Comparison of ENCODE assay signal across 33 cellular contexts in genomic region chr9:101540069-101540468, GRCh38. TPM values are rescaled to one million over a fixed set of nuclear protein-coding genes. Genes with fewer than 3 reads are reported as not detected.
"Had no signal": no experiment of that assay in that cellular context is flagged by ENCODE, and none has a peak within 500 bp of the region (broad histone marks: within the 10 kb centered on the region; RNA-seq: fewer than 3 reads in every experiment).

No MANE protein-coding gene starts in this region.

- H3K4me1 ChIP-seq: neural progenitor cell, uterus had no signal

- H3K36me3 ChIP-seq: ovary, uterus had no signal

- H2AFZ ChIP-seq: hepatocyte, neural progenitor cell had no signal

- H3K27ac ChIP-seq: heart right ventricle, hepatocyte, left lung, neural progenitor cell, neutrophil, ovary, right atrium auricular region, right lobe of liver, tibial nerve, uterus had no signal

- H3K27me3 ChIP-seq: heart right ventricle, hepatocyte, left lung, neural progenitor cell, neutrophil, ovary, right atrium auricular region, right lobe of liver, tibial nerve, uterus had no signal

- ATAC-seq: heart right ventricle; left cardiac atrium; left lung; naive thymus-derived CD8-positive, alpha-beta T cell; stimulated activated memory B cell treated with anti-CD40 and anti-IgM and Interleukin-4, amounts not matched to agents 10 μg/mL and 1 μg/mL and 100 μg/mL, for 72 hours; stimulated activated naive CD8-positive, alpha-beta T cell treated with anti-CD3 and anti-CD28 coated beads, Interleukin-15, amount 100 ng/mL, for 72 hours had no signal

- H3K9ac ChIP-seq: neural progenitor cell had no signal

- H3K9me3 ChIP-seq: heart right ventricle, left lung, neutrophil, ovary, right atrium auricular region, right lobe of liver, tibial nerve, uterus had no signal

- H3K4me2 ChIP-seq: hepatocyte, neural progenitor cell, smooth muscle cell had no signal

- DNase-seq: heart right ventricle; islet precursor cell; left cardiac atrium; left lung; mesenchymal stem cell; naive thymus-derived CD8-positive, alpha-beta T cell; occipital lobe; ovary; right lobe of liver; stimulated activated CD4-positive, alpha-beta T cell treated with anti-CD3 and anti-CD28 coated beads, Interleukin-1b, Interleukin-23, amount 100 ng/mL, for 48 hours; stimulated activated CD4-positive, alpha-beta T cell treated with anti-CD3 and anti-CD28 coated beads, Interleukin-2, amount 100 ng/mL, for 48 hours; stimulated activated CD4-positive, alpha-beta T cell treated with anti-CD3 and anti-CD28 coated beads, Interleukin-4, amount 100 ng/mL, for 4 hours; stimulated activated CD8-positive, alpha-beta memory T cell treated with anti-CD3 and anti-CD28 coated beads, Interleukin-4, amount 100 ng/mL, for 48 hours; stimulated activated naive CD4-positive, alpha-beta T cell treated with Interleukin-2 at 50 U/mL for 16 hours; stimulated activated naive CD8-positive, alpha-beta T cell treated with anti-CD3 and anti-CD28 coated beads, Interleukin-15, amount 100 ng/mL, for 72 hours; substantia nigra; uterus had no signal

- H3K4me3 ChIP-seq: heart right ventricle, hepatocyte, left lung, lung, neural progenitor cell, ovary, right atrium auricular region, right lobe of liver, smooth muscle cell, tibial nerve, uterus had no signal

RNA-seq across cellular contexts. Expression of gene PPP3R2, which starts 54.7 kb away (rescaled TPM):
- total RNA-seq: heart right ventricle; hepatocyte; kidney epithelial cell; left cardiac atrium; left lung; lung; mucosa of gallbladder; naive thymus-derived CD8-positive, alpha-beta T cell; occipital lobe; ovary; progenitor cell of endocrine pancreas; pulmonary artery endothelial cell; renal cortical epithelial cell; right atrium auricular region; right lobe of liver; skeletal muscle tissue; smooth muscle cell; tibial nerve; ureter had no signal
- polyA plus RNA-seq: heart right ventricle; hepatocyte; liver; lung; naive thymus-derived CD8-positive, alpha-beta T cell; ovary; smooth muscle cell had no signal
